In genomic region chr1:231421971-231422797, GRCh38 we compare ENCODE assay signal across 8 cellular contexts. TPM values are rescaled to one million over a fixed set of nuclear protein-coding genes. Genes with fewer than 3 reads are reported as not detected.
DNase-seq lines count a peak whose midpoint lies in the region; ATAC-seq and TF ChIP-seq lines count a peak whose summit lies in the region.

Gene EGLN1, minus strand, starts transcription at chr1:231422287. Its CDS starts 399 bp downstream, at chr1:231421888.

- no peak for TF ChIP-seq EP300 in transverse colon (IDR thresholded peaks at IDR 0.05; ENCODE audit: low read depth)

- peak; percentile 91 for TF ChIP-seq POLR2A in transverse colon (IDR thresholded peaks at IDR 0.05)

- DNase-seq in NCI-H1105 (lab: John Stamatoyannopoulos, UW): peak; percentile 71
- peak; percentile 83 for DNase-seq in SW480 (ENCODE audit: low spot score)
- DNase-seq in activated naive CD8-positive, alpha-beta T cell treated with anti-CD3 and anti-CD28 coated beads, Interleukin-2, amount 50 U/mL, for 24 hours: peak; percentile 83
- peak; percentile 89 to 93 for DNase-seq in cardiac muscle cell (ENCODE audit: low read depth in 1 of 2, low spot score in 1 of 2)
- peak; percentile 66 for DNase-seq in pons (ENCODE audit: low spot score)
- peak; percentile 89 for DNase-seq in transverse colon

- H3K27me3 Mint-ChIP-seq in activated naive CD8-positive, alpha-beta T cell treated with anti-CD3 and anti-CD28 coated beads, Interleukin-2, amount 50 U/mL, for 24 hours: peaks cover 8% of the 10 kb centered on the region

- H3K9me3 ChIP-seq in cardiac muscle cell (ENCODE audit: low read depth): no peaks in the 10 kb centered on the region
- H3K9me3 ChIP-seq in transverse colon: no peaks in the 10 kb centered on the region

- H3K36me3 Mint-ChIP-seq in activated naive CD8-positive, alpha-beta T cell treated with anti-CD3 and anti-CD28 coated beads, Interleukin-2, amount 50 U/mL, for 24 hours (ENCODE audit: low read depth): peaks cover 23% of the 10 kb centered on the region

- H3K9me3 Mint-ChIP-seq in activated naive CD8-positive, alpha-beta T cell treated with anti-CD3 and anti-CD28 coated beads, Interleukin-2, amount 50 U/mL, for 24 hours: no peaks in the 10 kb centered on the region

- H3K4me1 ChIP-seq in cardiac muscle cell (ENCODE audit: low read depth): peaks cover 22% of the 10 kb centered on the region
- H3K4me1 ChIP-seq in transverse colon: peaks cover 7 to 42% (median 32%) of the 10 kb centered on the region in 4 donors

- peak within 1 kb of the TSS; percentile 95 for H3K4me3 ChIP-seq in cardiac muscle cell
- H3K4me3 ChIP-seq in transverse colon: peak within 1 kb of the TSS; percentile 71 to 97 (median 94)

- peak; percentile 82 for ATAC-seq in HG02642 (IDR thresholded peaks at IDR 0.05; ENCODE audit: poor library complexity, unreplicated experiment)
- peak; percentile 83 for ATAC-seq in activated naive CD8-positive, alpha-beta T cell treated with anti-CD3 and anti-CD28 coated beads, Interleukin-2, amount 50 U/mL, for 24 hours

- in situ Hi-C loops in transverse colon (cut with MboI; ENCODE audit: low pct_ligation_motif_present in 1 of 4, low pct_unique_long_range_greater_than_20kb in 1 of 4, low sequenced_read_pairs in 3 of 4): no loop called here

- TF ChIP-seq CTCF in GM12874 (IDR thresholded peaks at IDR 0.05; ENCODE audit: insufficient read depth, low read depth, low read length) (peak; percentile 68), cardiac muscle cell (IDR thresholded peaks at IDR 0.05; ENCODE audit: low read depth, low read length) (peak; percentile 32), transverse colon (IDR thresholded peaks at IDR 0.05) (peak in 2 of 5 experiments; percentile 28 to 45)

- H3K27ac Mint-ChIP-seq in activated naive CD8-positive, alpha-beta T cell treated with anti-CD3 and anti-CD28 coated beads, Interleukin-2, amount 50 U/mL, for 24 hours: peak within 1 kb of the TSS; percentile 88

- no peaks in the 10 kb centered on the region for H3K36me3 ChIP-seq in cardiac muscle cell
- no peaks in the 10 kb centered on the region for H3K36me3 ChIP-seq in transverse colon

- peak within 1 kb of the TSS; percentile 98 for H3K4me3 Mint-ChIP-seq in activated naive CD8-positive, alpha-beta T cell treated with anti-CD3 and anti-CD28 coated beads, Interleukin-2, amount 50 U/mL, for 24 hours

- intact Hi-C loops in transverse colon (cut with DNase I; ENCODE audit: low total_unique reads): no loop called here

- H3K27ac ChIP-seq in cardiac muscle cell (peak within 1 kb of the TSS; percentile 96), transverse colon (peak within 1 kb of the TSS; percentile 99 to 100 (median 100))

- H3K4me1 Mint-ChIP-seq in activated naive CD8-positive, alpha-beta T cell treated with anti-CD3 and anti-CD28 coated beads, Interleukin-2, amount 50 U/mL, for 24 hours: peaks cover 40% of the 10 kb centered on the region

- WGBS in transverse colon (ENCODE audit: low coverage in 1 of 2), 2 donors: 0% methylated on average over 1 to 20 of the region's 104 CpGs

- H3K27me3 ChIP-seq in cardiac muscle cell (peaks cover 14% of the 10 kb centered on the region), transverse colon (no peaks in the 10 kb centered on the region)

RNA-seq across cellular contexts. Expression of gene EGLN1, which starts in this region (rescaled TPM):
- total RNA-seq in cardiac muscle cell: 67.6 and 81.8 TPM in 2 replicates
- 54.0 and 54.2 TPM in 2 replicates for polyA plus RNA-seq in cardiac muscle cell
- total RNA-seq in transverse colon: 10 to 100 TPM; 40.2 to 69.2 (median 51.7) TPM

Comparison
In these comparisons a context has a peak if more than half of its experiments do, and no peak if none do; other contexts are left out.
1. Peak in every context shown above with its lines: DNase-seq, ATAC-seq, H3K4me3 ChIP-seq and H3K27ac ChIP-seq.